8 cellular contexts compared by ENCODE assay signal in genomic region chr10:27558612-27559020, GRCh38. TPM values are rescaled to one million over a fixed set of nuclear protein-coding genes. Genes with fewer than 3 reads are reported as not detected.
DNase-seq lines count a peak whose midpoint lies in the region; ATAC-seq, FAIRE-seq and TF ChIP-seq lines count a peak whose summit lies in the region.

No MANE protein-coding gene starts in this region.

- H3K9ac ChIP-seq in SU-DHL-6 (ENCODE audit: low read length) (no peak overlapping the region), endodermal cell (ENCODE audit: extremely low read depth, low read length, poor library complexity, severe bottlenecking) (no peak overlapping the region), mesenchymal stem cell (ENCODE audit: low read length) (no peak overlapping the region)

- H3K27ac Mint-ChIP-seq in endodermal cell: no peak overlapping the region

- H2AK5ac ChIP-seq in mesenchymal stem cell (ENCODE audit: low read length, severe bottlenecking): no peak overlapping the region

- DNase-seq in D721Med (ENCODE audit: insufficient read length, low spot score): peak; percentile 25
- peak; percentile 69 for DNase-seq in HT-29 (ENCODE audit: low spot score)
- DNase-seq in endodermal cell: peak; percentile 83
- DNase-seq in mesenchymal stem cell: peak; percentile 62
- DNase-seq in urothelium cell line (ENCODE audit: low spot score): peak; percentile 53

- H3K27ac ChIP-seq in SU-DHL-6 (ENCODE audit: low read depth, low read length): no peak overlapping the region
- no peak overlapping the region for H3K27ac ChIP-seq in endodermal cell (ENCODE audit: low read depth, low read length)
- H3K27ac ChIP-seq in mesenchymal stem cell (ENCODE audit: low read length, poor library complexity, severe bottlenecking): no peak overlapping the region

- ATAC-seq in GM18517 (IDR thresholded peaks at IDR 0.05; ENCODE audit: unreplicated experiment) (peak; percentile 67), GM18519 (IDR thresholded peaks at IDR 0.05; ENCODE audit: low FRiP score, unreplicated experiment) (no peak)

- H3K79me1 ChIP-seq in mesenchymal stem cell (replicated peaks; ENCODE audit: low read length, poor library complexity, severe bottlenecking): no peaks in the 10 kb centered on the region

- no peaks in the 10 kb centered on the region for H3K9me3 Mint-ChIP-seq in endodermal cell

- H4K8ac ChIP-seq in mesenchymal stem cell (ENCODE audit: low read length): no peak overlapping the region

- H2BK15ac ChIP-seq in mesenchymal stem cell (ENCODE audit: low read depth, poor library complexity, severe bottlenecking): no peak overlapping the region

- H2BK5ac ChIP-seq in mesenchymal stem cell (ENCODE audit: low read depth, low read length, poor library complexity, severe bottlenecking): no peak overlapping the region

- H3K4me1 ChIP-seq in endodermal cell (ENCODE audit: control insufficient read depth, insufficient read depth, low read length) (no peaks in the 10 kb centered on the region), mesenchymal stem cell (ENCODE audit: control insufficient read depth, insufficient read depth, low read depth, low read length) (no peaks in the 10 kb centered on the region)

- H3K36me3 Mint-ChIP-seq in endodermal cell (ENCODE audit: low read depth): no peaks in the 10 kb centered on the region

- WGBS in endodermal cell (ENCODE audit: insufficient coverage in 1 of 2, insufficient read length in 1 of 2), 2 experiments: 10 to 14% methylated on average over 3 of the region's 3 CpGs
- WGBS in mesenchymal stem cell: 0% methylated on average over 3 of the region's 3 CpGs

- H3K36me3 ChIP-seq in SU-DHL-6 (ENCODE audit: low read length): no peaks in the 10 kb centered on the region
- no peaks in the 10 kb centered on the region for H3K36me3 ChIP-seq in endodermal cell (ENCODE audit: control insufficient read depth, insufficient read depth, low read length)
- H3K36me3 ChIP-seq in mesenchymal stem cell (ENCODE audit: control insufficient read depth in 1 of 2, insufficient read depth in 2 of 2, low read depth in 1 of 2, low read length in 2 of 2): no peaks in the 10 kb centered on the region

- H3K4ac ChIP-seq in mesenchymal stem cell (ENCODE audit: low read depth in 1 of 2, low read length in 2 of 2): no peak overlapping the region

- H3K4me2 ChIP-seq in SU-DHL-6 (ENCODE audit: low read depth, low read length, poor library complexity, severe bottlenecking) (no peak overlapping the region), mesenchymal stem cell (ENCODE audit: low read length, poor library complexity, severe bottlenecking) (no peak overlapping the region)

- FAIRE-seq in D721Med (lab: Jason Lieb, UNC) (peak; percentile 92), urothelium cell line (lab: Jason Lieb, UNC) (no peak)

- no peaks in the 10 kb centered on the region for H3K27me3 ChIP-seq in SU-DHL-6 (ENCODE audit: low read length)
- H3K27me3 ChIP-seq in endodermal cell (ENCODE audit: control insufficient read depth, insufficient read depth, low read length, poor library complexity, severe bottlenecking): no peaks in the 10 kb centered on the region
- H3K27me3 ChIP-seq in mesenchymal stem cell (ENCODE audit: control insufficient read depth in 1 of 2, insufficient read depth in 1 of 2, low read length in 2 of 2): no peaks in the 10 kb centered on the region

- H3K14ac ChIP-seq in mesenchymal stem cell (ENCODE audit: low read length in 2 of 2): no peak overlapping the region

- no peak overlapping the region for H2BK12ac ChIP-seq in mesenchymal stem cell (ENCODE audit: low read length in 2 of 2)

- no peak overlapping the region for H2AFZ ChIP-seq in SU-DHL-6 (ENCODE audit: low read depth, low read length, severe bottlenecking)
- no peak overlapping the region for H2AFZ ChIP-seq in mesenchymal stem cell (ENCODE audit: low read depth, low read length)

- no peak overlapping the region for H3K23ac ChIP-seq in mesenchymal stem cell (ENCODE audit: low read length in 2 of 2)

- no peaks in the 10 kb centered on the region for H3K79me2 ChIP-seq in SU-DHL-6 (ENCODE audit: insufficient read depth, low read length)

- H3K18ac ChIP-seq in mesenchymal stem cell (ENCODE audit: low read depth in 1 of 2, low read length in 2 of 2): no peak overlapping the region

- H3K9me3 ChIP-seq in SU-DHL-6 (ENCODE audit: insufficient read depth, low read length) (no peaks in the 10 kb centered on the region), endodermal cell (ENCODE audit: control insufficient read depth, low read length) (no peaks in the 10 kb centered on the region), mesenchymal stem cell (ENCODE audit: control insufficient read depth, low read length) (no peaks in the 10 kb centered on the region)

- H4K20me1 ChIP-seq in SU-DHL-6 (ENCODE audit: low read depth, low read length): no peaks in the 10 kb centered on the region

- H4K91ac ChIP-seq in mesenchymal stem cell (ENCODE audit: low read length): no peak overlapping the region

- H3K4me3 Mint-ChIP-seq in endodermal cell: no peak overlapping the region

- H3K9me2 ChIP-seq in SU-DHL-6 (replicated peaks; ENCODE audit: insufficient read depth, low read length): no peaks in the 10 kb centered on the region

- H2BK120ac ChIP-seq in mesenchymal stem cell (ENCODE audit: low read depth, low read length): no peak overlapping the region

- TF ChIP-seq CTCF in D721Med (IDR thresholded peaks at IDR 0.05; ENCODE audit: insufficient read depth, missing control alignments) (peak; percentile 74), SU-DHL-6 (IDR thresholded peaks at IDR 0.05; ENCODE audit: insufficient read depth, low read length, poor library complexity, severe bottlenecking) (peak; percentile 53), endodermal cell (conservative IDR thresholded peaks at IDR 0.05) (peak; percentile 87)

- H3K4me1 Mint-ChIP-seq in endodermal cell: peaks cover 2% of the 10 kb centered on the region

- H3K4me3 ChIP-seq in SU-DHL-6 (ENCODE audit: insufficient read depth, low read length, poor library complexity, severe bottlenecking) (no peak overlapping the region), endodermal cell (ENCODE audit: low read length) (no peak overlapping the region), mesenchymal stem cell (ENCODE audit: insufficient read depth in 1 of 2, low read depth in 1 of 2, low read length in 2 of 2) (no peak overlapping the region)

- no peaks in the 10 kb centered on the region for H3F3A ChIP-seq in SU-DHL-6 (ENCODE audit: insufficient read depth)

- no peaks in the 10 kb centered on the region for H3K27me3 Mint-ChIP-seq in endodermal cell (ENCODE audit: insufficient read depth)

RNA-seq across cellular contexts. Expression of gene RAB18, which starts 54.5 kb away (rescaled TPM):
- total RNA-seq in HT-29 (2014; rRNA removed; shearing (Covaris generic)): 12.7 and 12.8 TPM in 2 replicates
- total RNA-seq in endodermal cell: 100 to 1,000 TPM; 122 to 150 TPM
- 50.5 TPM for polyA plus RNA-seq in endodermal cell (2013, experiment 1 of 2)
- 58.0 TPM for polyA plus RNA-seq in endodermal cell (2013, experiment 2 of 2)
- 76.5 TPM for polyA plus RNA-seq in mesenchymal stem cell (2013, experiment 1 of 2)
- polyA plus RNA-seq in mesenchymal stem cell (2013, experiment 2 of 2): 74.8 TPM

Comparison
In these comparisons a context has a peak if more than half of its experiments do, and no peak if none do; other contexts are left out.
1. DNase-seq: peak in every context shown above with its lines; median percentile 83 in endodermal cell; 69 in HT-29; 62 in mesenchymal stem cell; 53 in urothelium cell line; 25 in D721Med.